ENCODE assay signal across 1 cellular context in the genomic region with DNA sequence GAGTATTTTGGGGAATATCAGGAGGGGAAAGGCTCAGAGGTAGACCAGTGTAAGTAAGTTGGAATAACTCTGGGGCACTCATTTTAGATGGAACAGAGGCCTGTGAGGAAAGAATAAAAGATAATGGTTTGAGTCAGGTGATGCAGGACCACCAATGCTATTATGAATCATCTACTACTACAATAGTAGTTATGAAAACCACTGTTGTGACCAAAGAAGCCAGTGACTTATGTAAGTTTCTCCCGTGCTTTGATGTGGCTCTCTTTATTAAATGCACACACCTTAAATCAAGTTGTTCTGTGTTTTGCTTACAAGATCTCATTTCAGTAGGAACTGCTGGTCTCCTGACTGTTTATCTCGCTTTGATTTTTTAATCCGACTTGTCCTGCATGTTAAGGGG.
TF ChIP-seq lines count a peak whose summit lies in the region.

No MANE protein-coding gene starts in this region.

TF ChIP-seq in GM12878, 131 proteins besides CTCF, POLR2A, EP300 and RAD21:
- peak; percentile 81 for TF ChIP-seq RUNX3 (IDR thresholded peaks at IDR 0.05; ENCODE audit: low read length)
- TF ChIP-seq, protein P1, sequence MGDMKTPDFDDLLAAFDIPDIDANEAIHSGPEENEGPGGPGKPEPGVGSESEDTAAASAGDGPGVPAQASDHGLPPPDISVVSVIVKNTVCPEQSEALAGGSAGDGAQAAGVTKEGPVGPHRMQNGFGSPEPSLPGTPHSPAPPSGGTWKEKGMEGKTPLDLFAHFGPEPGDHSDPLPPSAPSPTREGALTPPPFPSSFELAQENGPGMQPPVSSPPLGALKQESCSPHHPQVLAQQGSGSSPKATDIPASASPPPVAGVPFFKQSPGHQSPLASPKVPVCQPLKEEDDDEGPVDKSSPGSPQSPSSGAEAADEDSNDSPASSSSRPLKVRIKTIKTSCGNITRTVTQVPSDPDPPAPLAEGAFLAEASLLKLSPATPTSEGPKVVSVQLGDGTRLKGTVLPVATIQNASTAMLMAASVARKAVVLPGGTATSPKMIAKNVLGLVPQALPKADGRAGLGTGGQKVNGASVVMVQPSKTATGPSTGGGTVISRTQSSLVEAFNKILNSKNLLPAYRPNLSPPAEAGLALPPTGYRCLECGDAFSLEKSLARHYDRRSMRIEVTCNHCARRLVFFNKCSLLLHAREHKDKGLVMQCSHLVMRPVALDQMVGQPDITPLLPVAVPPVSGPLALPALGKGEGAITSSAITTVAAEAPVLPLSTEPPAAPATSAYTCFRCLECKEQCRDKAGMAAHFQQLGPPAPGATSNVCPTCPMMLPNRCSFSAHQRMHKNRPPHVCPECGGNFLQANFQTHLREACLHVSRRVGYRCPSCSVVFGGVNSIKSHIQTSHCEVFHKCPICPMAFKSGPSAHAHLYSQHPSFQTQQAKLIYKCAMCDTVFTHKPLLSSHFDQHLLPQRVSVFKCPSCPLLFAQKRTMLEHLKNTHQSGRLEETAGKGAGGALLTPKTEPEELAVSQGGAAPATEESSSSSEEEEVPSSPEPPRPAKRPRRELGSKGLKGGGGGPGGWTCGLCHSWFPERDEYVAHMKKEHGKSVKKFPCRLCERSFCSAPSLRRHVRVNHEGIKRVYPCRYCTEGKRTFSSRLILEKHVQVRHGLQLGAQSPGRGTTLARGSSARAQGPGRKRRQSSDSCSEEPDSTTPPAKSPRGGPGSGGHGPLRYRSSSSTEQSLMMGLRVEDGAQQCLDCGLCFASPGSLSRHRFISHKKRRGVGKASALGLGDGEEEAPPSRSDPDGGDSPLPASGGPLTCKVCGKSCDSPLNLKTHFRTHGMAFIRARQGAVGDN (IDR thresholded peaks at IDR 0.05), result no peak
- TF ChIP-seq JUNB (IDR thresholded peaks at IDR 0.05), result peak; percentile 46
- no peak for TF ChIP-seq SREBF2 (IDR thresholded peaks at IDR 0.05; ENCODE audit: low read length)
- peak; percentile 58 for TF ChIP-seq TCF7 (IDR thresholded peaks at IDR 0.05; ENCODE audit: borderline replicate concordance)
